Comparison of ENCODE assay signal across 19 cellular contexts in the genomic region with DNA sequence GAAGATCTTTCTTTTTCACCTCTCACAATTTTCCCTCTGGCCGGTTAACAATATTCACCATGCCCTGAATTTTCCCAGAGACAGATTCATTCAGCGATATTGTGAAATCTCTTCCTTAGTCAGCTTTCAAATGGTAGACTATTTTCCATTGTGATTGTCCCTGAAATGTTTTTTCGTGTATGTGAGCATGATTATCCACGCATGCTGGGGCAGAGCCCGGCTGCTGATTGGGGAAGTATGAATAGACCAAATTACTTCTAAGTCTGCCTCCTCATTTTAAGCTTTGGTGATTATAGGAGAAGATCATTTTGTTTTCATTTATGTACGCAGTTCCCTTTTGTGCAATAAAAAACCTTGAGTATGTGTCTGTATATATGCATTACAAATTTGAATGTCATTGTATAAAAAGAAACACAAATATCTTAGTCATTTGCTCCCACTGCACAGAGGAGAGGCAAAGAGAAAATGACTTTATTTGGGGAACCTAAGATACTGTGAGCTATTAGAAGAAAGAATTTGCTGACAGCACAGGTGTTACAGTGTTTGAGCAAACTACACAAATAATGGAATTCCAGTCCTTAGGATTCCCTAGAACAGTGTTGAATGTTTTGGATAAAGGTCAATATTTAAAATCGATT. TPM values are rescaled to one million over a fixed set of nuclear protein-coding genes. Genes with fewer than 3 reads are reported as not detected.
DNase-seq lines count a peak whose midpoint lies in the region; ATAC-seq and TF ChIP-seq lines count a peak whose summit lies in the region.
"Had no signal": no experiment of that assay in that cellular context is flagged by ENCODE, and none has a peak within 500 bp of the region (broad histone marks: within the 10 kb centered on the region; RNA-seq: fewer than 3 reads in every experiment).

No MANE protein-coding gene starts in this region.

- no peak overlapping the region for H3K14ac ChIP-seq in IMR-90 (replicated peaks; ENCODE audit: low read depth, low read length)

- H2AFZ ChIP-seq in IMR-90 (replicated peaks; ENCODE audit: low read length, poor library complexity) = no peak overlapping the region
- H2AFZ ChIP-seq: neural progenitor cell had no signal

- no peak overlapping the region for H3K56ac ChIP-seq in IMR-90 (ENCODE audit: extremely low read depth, insufficient read depth, low read length)

- H3K4me1 Mint-ChIP-seq in CD8-positive, alpha-beta memory T cell = peaks cover 36 to 60% (median 51%) of the 10 kb centered on the region in 3 donors

- no peak for TF ChIP-seq RAD21 in IMR-90 (IDR thresholded peaks at IDR 0.05; ENCODE audit: low read length)

- H3K4me2 ChIP-seq in IMR-90 (ENCODE audit: low read depth, low read length) = no peak overlapping the region
- H3K4me2 ChIP-seq: neural progenitor cell had no signal

- POLR2A ChIA-PET in CD8-positive, alpha-beta memory T cell (lab: Charles Lee) = no interaction called here
- POLR2A ChIA-PET in IMR-90 (lab: Charles Lee; ENCODE audit: unreplicated experiment) = no interaction called here

- peak overlapping the region in 5 of 8 donors; percentile 3 to 69 (median 29) for H3K27ac Mint-ChIP-seq in CD8-positive, alpha-beta memory T cell
- H3K27ac Mint-ChIP-seq: neural progenitor cell; stimulated activated memory B cell treated with anti-CD40 and anti-IgM and Interleukin-4, amounts not matched to agents 10 μg/mL and 1 μg/mL and 100 μg/mL, for 72 hours; T-helper 1 cell treated with Interleukin-12 subunit alpha and Interleukin-12 subunit beta and Interleukin-4 antibody, amounts not matched to agents 30 μg/mL and 1 μg/mL, for 36 hours had no signal

- no peaks in the 10 kb centered on the region for H3K4me1 ChIP-seq in CD8-positive, alpha-beta memory T cell (ENCODE audit: insufficient read depth, low read length)
- H3K4me1 ChIP-seq in IMR-90 (ENCODE audit: control insufficient read depth, insufficient read depth, low read length) = no peaks in the 10 kb centered on the region
- H3K4me1 ChIP-seq: adrenal gland, neural progenitor cell had no signal

- no peaks in the 10 kb centered on the region for H3K36me3 ChIP-seq in CD8-positive, alpha-beta memory T cell (ENCODE audit: insufficient read depth, low read length)
- H3K36me3 ChIP-seq in IMR-90 (ENCODE audit: control insufficient read depth, insufficient read depth, low read length) = no peaks in the 10 kb centered on the region
- H3K36me3 ChIP-seq: adrenal gland, neural progenitor cell had no signal

- no peak overlapping the region for H4K8ac ChIP-seq in IMR-90 (ENCODE audit: low read depth in 2 of 2, low read length in 2 of 2)

- no peaks in the 10 kb centered on the region for H3K27me3 ChIP-seq in CD8-positive, alpha-beta memory T cell (ENCODE audit: insufficient read depth, low read length, poor library complexity, severe bottlenecking)
- H3K27me3 ChIP-seq in IMR-90 (ENCODE audit: control insufficient read depth, insufficient read depth, low read length) = no peaks in the 10 kb centered on the region
- H3K27me3 ChIP-seq: adrenal gland, neural progenitor cell had no signal

- no peaks in the 10 kb centered on the region for H3K9me3 ChIP-seq in CD8-positive, alpha-beta memory T cell (ENCODE audit: low read length)
- no peaks in the 10 kb centered on the region for H3K9me3 ChIP-seq in IMR-90 (ENCODE audit: control insufficient read depth, insufficient read depth, low read length)

- no CpG with 5 or more reads among the region's 7 CpGs for WGBS in IMR-90 (ENCODE audit: extremely low coverage in 2 of 2, insufficient read length in 1 of 2), 2 experiments

- H2BK20ac ChIP-seq in IMR-90 (ENCODE audit: low read depth, low read length) = no peak overlapping the region

- H2BK120ac ChIP-seq in IMR-90 (ENCODE audit: low read depth, low read length) = no peak overlapping the region

- no peaks in the 10 kb centered on the region for H3K27me3 Mint-ChIP-seq in CD8-positive, alpha-beta memory T cell
- H3K27me3 Mint-ChIP-seq: stimulated activated memory B cell treated with anti-CD40 and anti-IgM and Interleukin-4, amounts not matched to agents 10 μg/mL and 1 μg/mL and 100 μg/mL, for 72 hours had no signal

- intact Hi-C loops in IMR-90 (cut with micrococcal nuclease) = no loop called here

- no peaks in the 10 kb centered on the region for H3K9me3 Mint-ChIP-seq in CD8-positive, alpha-beta memory T cell
- H3K9me3 Mint-ChIP-seq: neural progenitor cell had no signal

- no peaks in the 10 kb centered on the region for H4K20me1 ChIP-seq in IMR-90 (ENCODE audit: insufficient read depth, low read length)

- peaks cover 0 to 7% (median 5%) of the 10 kb centered on the region in 3 donors for H3K36me3 Mint-ChIP-seq in CD8-positive, alpha-beta memory T cell
- H3K36me3 Mint-ChIP-seq: neural progenitor cell; stimulated activated memory B cell treated with anti-CD40 and anti-IgM and Interleukin-4, amounts not matched to agents 10 μg/mL and 1 μg/mL and 100 μg/mL, for 72 hours had no signal

- H3K9me1 ChIP-seq in IMR-90 (ENCODE audit: insufficient read depth, low read length) = no peaks in the 10 kb centered on the region

- peak overlapping the region in 3 of 7 donors; percentile 16 to 62 (median 23) for H3K4me3 Mint-ChIP-seq in CD8-positive, alpha-beta memory T cell
- H3K4me3 Mint-ChIP-seq: neural progenitor cell; stimulated activated memory B cell treated with anti-CD40 and anti-IgM and Interleukin-4, amounts not matched to agents 10 μg/mL and 1 μg/mL and 100 μg/mL, for 72 hours; T-helper 1 cell treated with Interleukin-12 subunit alpha and Interleukin-12 subunit beta and Interleukin-4 antibody, amounts not matched to agents 30 μg/mL and 1 μg/mL, for 36 hours had no signal

- no peak for TF ChIP-seq POLR2A in IMR-90 (IDR thresholded peaks at IDR 0.05; ENCODE audit: low read depth, low read length)

- H4K91ac ChIP-seq in IMR-90 (ENCODE audit: insufficient read depth, low read depth, low read length) = no peak overlapping the region

- H3K27ac ChIP-seq in CD8-positive, alpha-beta memory T cell (ENCODE audit: low read depth, low read length) = no peak overlapping the region
- no peak overlapping the region for H3K27ac ChIP-seq in IMR-90 (ENCODE audit: insufficient read depth, low read length)
- H3K27ac ChIP-seq: adrenal gland, neural progenitor cell had no signal

- dilution Hi-C loops in IMR-90 (cut with HindIII; ENCODE audit: low sequenced_read_pairs, unreplicated experiment) = no loop called here

- H2AK9ac ChIP-seq in IMR-90 (replicated peaks; ENCODE audit: low read depth, low read length, poor library complexity) = no peak overlapping the region

- BruUV-seq in IMR-90 (replicated peaks; lab: Mats Ljungman, UMichigan) = no TSS peak

- H3K18ac ChIP-seq in IMR-90 (ENCODE audit: low read depth, low read length) = no peak overlapping the region

- H3K4me3 ChIP-seq in CD8-positive, alpha-beta memory T cell (ENCODE audit: low read length) = no peak overlapping the region
- H3K4me3 ChIP-seq in IMR-90 (ENCODE audit: insufficient read depth, low read depth, low read length) (no peak overlapping the region), astrocyte of the spinal cord (ENCODE audit: low read depth, low read length) (no peak overlapping the region)
- H3K4me3 ChIP-seq: adrenal gland, K562, neural progenitor cell had no signal

- no peak overlapping the region for H2BK5ac ChIP-seq in IMR-90 (ENCODE audit: low read depth, low read length, poor library complexity, severe bottlenecking)

- no peak overlapping the region for H3K4ac ChIP-seq in IMR-90 (ENCODE audit: low read depth, low read length)

- DNase-seq in CD8-positive, alpha-beta memory T cell = no peak
- no peak for DNase-seq in IMR-90
- peak; percentile 26 for DNase-seq in astrocyte of the spinal cord (ENCODE audit: low read depth, low spot score)
- peak; percentile 59 for DNase-seq in medulla oblongata (ENCODE audit: extremely low spot score)
- no peak for DNase-seq in H4 (ENCODE audit: low spot score)
- DNase-seq in iPS-NIHi7 (ENCODE audit: extremely low spot score) = no peak
- DNase-seq: activated CD4-positive, alpha-beta T cell treated with anti-CD3 and anti-CD28 coated beads for 48 hours; activated T-cell treated with anti-CD3 and anti-CD28 coated beads, Interleukin-2, amount 50 U/mL, for 1 hour; adrenal gland; NCI-H1694 treated with DMSO at 0.1 percent for 48 hours; NCI-H526 had no signal

- H2BK15ac ChIP-seq in IMR-90 (ENCODE audit: low read depth, low read length) = no peak overlapping the region

- CTCF ChIA-PET in CD8-positive, alpha-beta memory T cell (lab: Charles Lee) = no interaction called here
- CTCF ChIA-PET in IMR-90 (lab: Yijun Ruan, JAX) = no interaction called here

- in situ Hi-C loops in IMR-90 (cut with MboI; ENCODE audit: low sequenced_read_pairs) (no loop called here), astrocyte of the spinal cord (cut with HindIII; ENCODE audit: low sequenced_read_pairs) (no loop called here)

- H3K9ac ChIP-seq in IMR-90 (ENCODE audit: low read depth, low read length) = no peak overlapping the region
- H3K9ac ChIP-seq: neural progenitor cell had no signal

- TF ChIP-seq CTCF in IMR-90 (conservative IDR thresholded peaks at IDR 0.05; ENCODE audit: low read depth, low read length) (no peak), astrocyte of the spinal cord (IDR thresholded peaks at IDR 0.05; ENCODE audit: low read depth, low read length) (no peak)

- H2AK5ac ChIP-seq in IMR-90 (ENCODE audit: low read depth, low read length) = no peak overlapping the region

- ATAC-seq in IMR-90 (ENCODE audit: low read depth) = no peak
- ATAC-seq in GM21825 (IDR thresholded peaks at IDR 0.05; ENCODE audit: unreplicated experiment) = no peak
- no peak for ATAC-seq in HG02981 (IDR thresholded peaks at IDR 0.05; ENCODE audit: unreplicated experiment)
- ATAC-seq: K562; Right ventricle myocardium inferior; stimulated activated memory B cell treated with anti-CD40 and anti-IgM and Interleukin-4, amounts not matched to agents 10 μg/mL and 1 μg/mL and 100 μg/mL, for 72 hours had no signal

- H4K5ac ChIP-seq in IMR-90 (ENCODE audit: low read depth, low read length) = no peak overlapping the region

- no peaks in the 10 kb centered on the region for H3K79me1 ChIP-seq in IMR-90 (ENCODE audit: low read depth in 1 of 2, low read length in 2 of 2)

- H3K23ac ChIP-seq in IMR-90 (ENCODE audit: low read depth, low read length) = no peak overlapping the region

TF ChIP-seq in IMR-90, 13 proteins besides CTCF, POLR2A, EP300 and RAD21 (continues in another document):
- no peak for TF ChIP-seq SMC3 (IDR thresholded peaks at IDR 0.05; ENCODE audit: low read depth, low read length)

RNA-seq across cellular contexts. Expression of a gene that starts 11.3 kb away (rescaled TPM):
- total RNA-seq in CD8-positive, alpha-beta memory T cell = 1 to 10 TPM; 3.3 to 3.5 TPM
- polyA plus RNA-seq in CD8-positive, alpha-beta memory T cell = 5.9 TPM
- total RNA-seq in IMR-90 (2012; rRNA removed) = not detected in 2 replicates
- polyA plus RNA-seq in IMR-90 (2012; rRNA removed) = not detected in 2 replicates
- not detected in 2 replicates for polyA plus RNA-seq in IMR-90 (2012; cell fraction: cytosol; rRNA removed)
- not detected in 2 replicates for polyA plus RNA-seq in IMR-90 (2012; cell fraction: nucleus; rRNA removed; ENCODE audit: low replicate concordance)
- not detected in 2 replicates for total RNA-seq in H4 (2014; rRNA removed; shearing (Covaris generic))
- total RNA-seq: K562, lung microvascular endothelial cell, Right ventricle myocardium inferior had no signal
- polyA plus RNA-seq: K562 had no signal

RNA-seq across cellular contexts. Expression of a gene that starts 48.4 kb away (rescaled TPM):
- total RNA-seq in CD8-positive, alpha-beta memory T cell = 10 to 100 TPM; 49.7 to 49.9 TPM
- 44.2 TPM for polyA plus RNA-seq in CD8-positive, alpha-beta memory T cell
- total RNA-seq in IMR-90 (2012; rRNA removed) = 1.7 and 1.8 TPM in 2 replicates
- polyA plus RNA-seq in IMR-90 (2012; rRNA removed) = 0.13 and 0.32 TPM in 2 replicates
- 0.01 and 0.02 TPM in 2 replicates for polyA plus RNA-seq in IMR-90 (2012; cell fraction: cytosol; rRNA removed)
- polyA plus RNA-seq in IMR-90 (2012; cell fraction: nucleus; rRNA removed; ENCODE audit: low replicate concordance) = 0.01 and 0.18 TPM in 2 replicates
- total RNA-seq in H4 (2014; rRNA removed; shearing (Covaris generic)) = 7.3 and 18.8 TPM in 2 replicates

Comparison
In these comparisons a context has a peak if more than half of its experiments do, and no peak if none do; other contexts are left out.
1. DNase-seq: peak in astrocyte of the spinal cord (single experiment) and medulla oblongata (single experiment); none in CD8-positive, alpha-beta memory T cell (0 of 5), IMR-90 (single experiment), H4 (single experiment) and iPS-NIHi7 (single experiment).